10 cellular contexts compared by ENCODE assay signal in the genomic region with DNA sequence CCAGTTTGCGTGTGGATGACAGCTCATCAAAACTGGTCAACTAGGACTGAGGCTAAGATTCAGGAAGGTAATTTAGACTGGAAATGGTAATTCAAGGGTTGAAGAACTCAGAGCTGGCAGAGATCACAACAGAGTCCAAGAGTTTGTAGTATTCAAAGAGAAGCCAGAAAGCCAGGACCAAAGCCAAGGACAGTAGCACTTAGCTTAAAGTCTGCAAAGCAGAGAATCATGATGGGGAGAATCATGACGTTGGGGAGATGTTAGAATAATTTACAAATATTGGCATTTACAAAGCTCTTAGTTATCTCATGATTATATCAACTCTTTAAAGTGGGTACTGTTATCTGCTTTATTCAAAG. TPM values are rescaled to one million over a fixed set of nuclear protein-coding genes. Genes with fewer than 3 reads are reported as not detected.
DNase-seq lines count a peak whose midpoint lies in the region; ATAC-seq and TF ChIP-seq lines count a peak whose summit lies in the region.
"Had no signal": no experiment of that assay in that cellular context is flagged by ENCODE, and none has a peak within 500 bp of the region (broad histone marks: within the 10 kb centered on the region; RNA-seq: fewer than 3 reads in every experiment).

No MANE protein-coding gene starts in this region.

- in situ Hi-C loops in mammary epithelial cell (cut with MboI; ENCODE audit: low sequenced_read_pairs in 2 of 2) = no loop called here

- peak overlapping the region; percentile 64 for H3K4me2 ChIP-seq in mammary epithelial cell (ENCODE audit: insufficient read depth, low read depth, low read length)
- H3K4me2 ChIP-seq in skeletal muscle satellite cell (ENCODE audit: low read length) = peak overlapping the region; percentile 66

- peak overlapping the region; percentile 36 for H2AFZ ChIP-seq in mammary epithelial cell (ENCODE audit: low read depth, low read length)

- H3K4me1 ChIP-seq in mammary epithelial cell (ENCODE audit: insufficient read depth, low read length) (peaks cover 46% of the 10 kb centered on the region), skeletal muscle satellite cell (ENCODE audit: control insufficient read depth, insufficient read depth, low read length) (peaks cover 53% of the 10 kb centered on the region)

- intact Hi-C loops in activated CD4-positive, alpha-beta memory T cell treated with anti-CD3 and anti-CD28 coated beads for 36 hours (cut with micrococcal nuclease) = no loop called here
- intact Hi-C loops in mammary epithelial cell (cut with micrococcal nuclease) = no loop called here

- H3K4me3 Mint-ChIP-seq in activated CD4-positive, alpha-beta memory T cell treated with anti-CD3 and anti-CD28 coated beads, Interleukin-2, amount 10 ng/mL, durations not matched to agents 7 days and 5 days = no peak overlapping the region
- H3K4me3 Mint-ChIP-seq in activated CD4-positive, alpha-beta memory T cell treated with anti-CD3 and anti-CD28 coated beads for 36 hours = no peak overlapping the region

- no peak for TF ChIP-seq CTCF in mammary epithelial cell (conservative IDR thresholded peaks at IDR 0.05 in 1 of 2, IDR thresholded peaks at IDR 0.05 in 1 of 2; ENCODE audit: extremely low read depth in 1 of 2, insufficient read depth in 1 of 2, low read depth in 1 of 2, low read length in 2 of 2)

- 93% methylated on average over 2 of the region's 2 CpGs for WGBS in mammary epithelial cell (ENCODE audit: low coverage, missing lambda C conversion rate)

- POLR2A ChIA-PET in activated CD4-positive, alpha-beta memory T cell treated with anti-CD3 and anti-CD28 coated beads, Interleukin-2, amount 10 ng/mL, durations not matched to agents 7 days and 5 days (lab: Charles Lee) = interaction anchor here (2.7 kb wide), 1 partner anchor 32 kb away, joined by 8 read pairs; a partner anchor contains a TSS
- POLR2A ChIA-PET in activated CD4-positive, alpha-beta memory T cell treated with anti-CD3 and anti-CD28 coated beads for 36 hours (lab: Charles Lee) = interaction anchor here (1.1 kb wide), 1 partner anchor 20 kb away, joined by 3 read pairs; no protein-coding TSS in a partner anchor

- peak overlapping the region; percentile 38 for H3K27ac Mint-ChIP-seq in activated CD4-positive, alpha-beta memory T cell treated with anti-CD3 and anti-CD28 coated beads, Interleukin-2, amount 10 ng/mL, durations not matched to agents 7 days and 5 days
- H3K27ac Mint-ChIP-seq in activated CD4-positive, alpha-beta memory T cell treated with anti-CD3 and anti-CD28 coated beads for 36 hours = no peak overlapping the region

- peaks cover 15% of the 10 kb centered on the region for H3K36me3 ChIP-seq in mammary epithelial cell (ENCODE audit: insufficient read depth, low read length)
- H3K36me3 ChIP-seq in skeletal muscle satellite cell (ENCODE audit: insufficient read depth, low read length) = peaks cover 13% of the 10 kb centered on the region

- peak overlapping the region; percentile 70 for H3K27ac ChIP-seq in mammary epithelial cell (ENCODE audit: insufficient read depth, low read depth, low read length)

- no peaks in the 10 kb centered on the region for H3K27me3 Mint-ChIP-seq in activated CD4-positive, alpha-beta memory T cell treated with anti-CD3 and anti-CD28 coated beads, Interleukin-2, amount 10 ng/mL, durations not matched to agents 7 days and 5 days
- no peaks in the 10 kb centered on the region for H3K27me3 Mint-ChIP-seq in activated CD4-positive, alpha-beta memory T cell treated with anti-CD3 and anti-CD28 coated beads for 36 hours
- H3K27me3 Mint-ChIP-seq: stimulated activated naive CD8-positive, alpha-beta T cell treated with anti-CD3 and anti-CD28 coated beads, Interleukin-15, amount 100 ng/mL, for 72 hours had no signal

- CTCF ChIA-PET in activated CD4-positive, alpha-beta memory T cell treated with anti-CD3 and anti-CD28 coated beads, Interleukin-2, amount 10 ng/mL, durations not matched to agents 7 days and 5 days (lab: Charles Lee) = interaction anchor here (1.3 to 4.3 kb wide), 4 partner anchors 9 to 76 kb away, joined by 4 to 17 read pairs (median 7); no protein-coding TSS in a partner anchor
- CTCF ChIA-PET in activated CD4-positive, alpha-beta memory T cell treated with anti-CD3 and anti-CD28 coated beads for 36 hours (lab: Charles Lee) = interaction anchor here (1.0 to 3.7 kb wide), 2 partner anchors 28 to 77 kb away, joined by 3 to 17 read pairs; no protein-coding TSS in a partner anchor
- CTCF ChIA-PET in mammary epithelial cell (lab: Charles Lee; ENCODE audit: low non-redundant PET) = no interaction called here

- peaks cover 64% of the 10 kb centered on the region for H3K79me2 ChIP-seq in mammary epithelial cell (ENCODE audit: insufficient read depth, low read length)

- H3K9ac ChIP-seq in mammary epithelial cell (ENCODE audit: insufficient read depth, low read length) = no peak overlapping the region
- peak overlapping the region; percentile 52 for H3K9ac ChIP-seq in skeletal muscle satellite cell (ENCODE audit: low read depth, low read length)

- no peaks in the 10 kb centered on the region for H4K20me1 ChIP-seq in mammary epithelial cell (ENCODE audit: insufficient read depth, low read length)

- no peaks in the 10 kb centered on the region for H3K9me3 Mint-ChIP-seq in activated CD4-positive, alpha-beta memory T cell treated with anti-CD3 and anti-CD28 coated beads, Interleukin-2, amount 10 ng/mL, durations not matched to agents 7 days and 5 days
- H3K9me3 Mint-ChIP-seq in activated CD4-positive, alpha-beta memory T cell treated with anti-CD3 and anti-CD28 coated beads for 36 hours = no peaks in the 10 kb centered on the region
- H3K9me3 Mint-ChIP-seq: stimulated activated naive CD8-positive, alpha-beta T cell treated with anti-CD3 and anti-CD28 coated beads, Interleukin-15, amount 100 ng/mL, for 72 hours had no signal

- H3K27me3 ChIP-seq in mammary epithelial cell (ENCODE audit: insufficient read depth, low read length) (no peaks in the 10 kb centered on the region), skeletal muscle satellite cell (ENCODE audit: control insufficient read depth, insufficient read depth, low read length) (no peaks in the 10 kb centered on the region)

- DNase-seq in activated CD4-positive, alpha-beta memory T cell treated with anti-CD3 and anti-CD28 coated beads, Interleukin-2, amount 10 ng/mL, durations not matched to agents 7 days and 5 days = no peak
- DNase-seq in activated CD4-positive, alpha-beta memory T cell treated with anti-CD3 and anti-CD28 coated beads for 36 hours = no peak
- DNase-seq in mammary epithelial cell = no peak
- DNase-seq in CD1c-positive myeloid dendritic cell (ENCODE audit: extremely low spot score) = no peak
- DNase-seq in NCI-H2171 treated with DMSO at 0.1 percent for 48 hours (lab: John Stamatoyannopoulos, UW) = no peak
- DNase-seq: hypothalamus; stimulated activated naive CD8-positive, alpha-beta T cell treated with anti-CD3 and anti-CD28 coated beads, Interleukin-15, amount 100 ng/mL, for 72 hours had no signal

- H3K9me3 ChIP-seq in mammary epithelial cell (replicated peaks; ENCODE audit: insufficient read depth, low read length) (no peaks in the 10 kb centered on the region), skeletal muscle satellite cell (replicated peaks; ENCODE audit: low read length) (no peaks in the 10 kb centered on the region)

- no TSS peak for BruUV-seq in mammary epithelial cell (replicated peaks; lab: Mats Ljungman, UMichigan)

- H3K4me3 ChIP-seq in mammary epithelial cell (replicated peaks in 1 of 3; ENCODE audit: insufficient read depth in 1 of 3, low read depth in 2 of 3, low read length in 3 of 3) = no peak overlapping the region
- no peak overlapping the region for H3K4me3 ChIP-seq in skeletal muscle satellite cell (ENCODE audit: low read length)

- ATAC-seq in HG03196 (IDR thresholded peaks at IDR 0.05; ENCODE audit: unreplicated experiment) (peak; percentile 9), HG02763 (IDR thresholded peaks at IDR 0.05; ENCODE audit: unreplicated experiment) (no peak)

- peaks cover 49% of the 10 kb centered on the region for H3K4me1 Mint-ChIP-seq in activated CD4-positive, alpha-beta memory T cell treated with anti-CD3 and anti-CD28 coated beads, Interleukin-2, amount 10 ng/mL, durations not matched to agents 7 days and 5 days
- H3K4me1 Mint-ChIP-seq in activated CD4-positive, alpha-beta memory T cell treated with anti-CD3 and anti-CD28 coated beads for 36 hours (ENCODE audit: low read depth) = peaks cover 38% of the 10 kb centered on the region

- dilution Hi-C loops in mammary epithelial cell (cut with HindIII; ENCODE audit: low sequenced_read_pairs) = no loop called here

- H3K36me3 Mint-ChIP-seq in activated CD4-positive, alpha-beta memory T cell treated with anti-CD3 and anti-CD28 coated beads, Interleukin-2, amount 10 ng/mL, durations not matched to agents 7 days and 5 days (ENCODE audit: low read depth) = peaks cover 39% of the 10 kb centered on the region
- peaks cover 12% of the 10 kb centered on the region for H3K36me3 Mint-ChIP-seq in activated CD4-positive, alpha-beta memory T cell treated with anti-CD3 and anti-CD28 coated beads for 36 hours

RNA-seq across cellular contexts. Expression of a gene that starts 32.6 kb away (rescaled TPM):
- total RNA-seq in activated CD4-positive, alpha-beta memory T cell treated with anti-CD3 and anti-CD28 coated beads, Interleukin-2, amount 10 ng/mL, durations not matched to agents 7 days and 5 days = 10 to 100 TPM; 34.8 to 39.7 TPM
- 10 to 100 TPM; 26.3 to 31.9 TPM for total RNA-seq in activated CD4-positive, alpha-beta memory T cell treated with anti-CD3 and anti-CD28 coated beads for 36 hours
- 10 to 100 TPM; 82.7 to 92.0 TPM for total RNA-seq in mammary epithelial cell
- polyA plus RNA-seq in mammary epithelial cell = 79.5 TPM
- polyA minus RNA-seq in mammary epithelial cell = 187 TPM
- total RNA-seq in skeletal muscle satellite cell (2012; rRNA removed) = 58.3 and 85.0 TPM in 2 replicates
